In genomic region chr17:28206292-28206691, GRCh38 we compare ENCODE assay signal across 1 cellular context.
TF ChIP-seq lines count a peak whose summit lies in the region.

No MANE protein-coding gene starts in this region.

TF ChIP-seq in IMR-90, 13 proteins besides CTCF, POLR2A, EP300 and RAD21 (continued from another document):
- TF ChIP-seq ELK1 (IDR thresholded peaks at IDR 0.05; ENCODE audit: borderline replicate concordance, low read depth, low read length), result no peak
- no peak for TF ChIP-seq NFE2L2 (IDR thresholded peaks at IDR 0.05; ENCODE audit: low read depth, low read length)
